8 cellular contexts compared by ENCODE assay signal in genomic region chr1:21622466-21623315, GRCh38. TPM values are rescaled to one million over a fixed set of nuclear protein-coding genes. Genes with fewer than 3 reads are reported as not detected.
DNase-seq lines count a peak whose midpoint lies in the region; ATAC-seq and TF ChIP-seq lines count a peak whose summit lies in the region.

No MANE protein-coding gene starts in this region.

- H3K4me1 ChIP-seq in cardiac muscle cell (ENCODE audit: low read depth) (peaks cover 10% of the 10 kb centered on the region), gastroesophageal sphincter (peaks cover 0 to 8% (median 0%) of the 10 kb centered on the region in 3 donors), smooth muscle cell (ENCODE audit: low read depth) (peaks cover 4% of the 10 kb centered on the region)

- no peaks in the 10 kb centered on the region for H4K20me1 ChIP-seq in smooth muscle cell (ENCODE audit: low read depth)

- H3K4me2 ChIP-seq in smooth muscle cell: peak overlapping the region; percentile 91

- TF ChIP-seq EP300 in gastroesophageal sphincter (IDR thresholded peaks at IDR 0.05): no peak

- no peaks in the 10 kb centered on the region for H3K79me2 ChIP-seq in smooth muscle cell (ENCODE audit: low read depth)

- H3K27me3 ChIP-seq in cardiac muscle cell: no peaks in the 10 kb centered on the region
- H3K27me3 ChIP-seq in gastroesophageal sphincter: peaks cover 38% of the 10 kb centered on the region
- no peaks in the 10 kb centered on the region for H3K27me3 ChIP-seq in smooth muscle cell (ENCODE audit: low read depth)

- no peak overlapping the region for H3K27ac ChIP-seq in cardiac muscle cell
- H3K27ac ChIP-seq in gastroesophageal sphincter: no peak overlapping the region
- no peak overlapping the region for H3K27ac ChIP-seq in smooth muscle cell (ENCODE audit: low read depth)

- ATAC-seq in Right ventricle myocardium inferior: no peak
- peak; percentile 45 for ATAC-seq in gastroesophageal sphincter
- no peak for ATAC-seq in GM21619 (IDR thresholded peaks at IDR 0.05; ENCODE audit: unreplicated experiment)
- ATAC-seq in HG02642 (IDR thresholded peaks at IDR 0.05; ENCODE audit: poor library complexity, unreplicated experiment): no peak

- intact Hi-C loops in Right ventricle myocardium inferior (cut with DNase I): no loop called here

- peak; percentile 20 to 86 for DNase-seq in cardiac muscle cell (ENCODE audit: low read depth in 1 of 2, low spot score in 1 of 2)
- DNase-seq in Right ventricle myocardium inferior (ENCODE audit: missing footprints): no peak
- DNase-seq in activated T-cell treated with anti-CD3 and anti-CD28 coated beads for 24 hours (ENCODE audit: low read depth): peak; percentile 42
- DNase-seq in smooth muscle cell (lab: John Stamatoyannopoulos, UW; ENCODE audit: unreplicated experiment): no peak
- no peak for DNase-seq in NCI-H446 treated with DMSO at 0.1 percent for 48 hours (lab: John Stamatoyannopoulos, UW)

- no peak for TF ChIP-seq CTCF in cardiac muscle cell (IDR thresholded peaks at IDR 0.05; ENCODE audit: low read depth, low read length)
- TF ChIP-seq CTCF in gastroesophageal sphincter (IDR thresholded peaks at IDR 0.05): no peak
- TF ChIP-seq CTCF in smooth muscle cell (IDR thresholded peaks at IDR 0.05; ENCODE audit: borderline replicate concordance, insufficient read depth, poor library complexity, severe bottlenecking): no peak

- peak overlapping the region; percentile 72 for H2AFZ ChIP-seq in smooth muscle cell (ENCODE audit: low read depth)

- peaks cover 4% of the 10 kb centered on the region for H3F3A ChIP-seq in smooth muscle cell (ENCODE audit: low read depth)

- WGBS in gastroesophageal sphincter (ENCODE audit: low coverage in 1 of 2), 2 donors: 29% methylated on average over 2 of the region's 62 CpGs; no CpG with 5 or more reads in 1 of the 2 donors
- WGBS in smooth muscle cell (ENCODE audit: low lambda C conversion rate): 34% methylated on average over 18 of the region's 62 CpGs

- H3K4me3 ChIP-seq in cardiac muscle cell (peak overlapping the region; percentile 26), gastroesophageal sphincter (peak overlapping the region in 1 of 2 donors; percentile 38), smooth muscle cell (peak overlapping the region; percentile 50)

- no peaks in the 10 kb centered on the region for H3K9me3 ChIP-seq in cardiac muscle cell (ENCODE audit: low read depth)
- H3K9me3 ChIP-seq in gastroesophageal sphincter: no peaks in the 10 kb centered on the region
- no peaks in the 10 kb centered on the region for H3K9me3 ChIP-seq in smooth muscle cell (replicated peaks; ENCODE audit: low read depth)

- no peak for TF ChIP-seq POLR2A in gastroesophageal sphincter (IDR thresholded peaks at IDR 0.05)

- H3K36me3 ChIP-seq in cardiac muscle cell (no peaks in the 10 kb centered on the region), gastroesophageal sphincter (no peaks in the 10 kb centered on the region), smooth muscle cell (ENCODE audit: low read depth) (no peaks in the 10 kb centered on the region)

- H3K9ac ChIP-seq in smooth muscle cell (ENCODE audit: low read depth): no peak overlapping the region

RNA-seq across cellular contexts. Expression of gene RAP1GAP, which starts 46.5 kb away (rescaled TPM):
- total RNA-seq in cardiac muscle cell (4.1 and 7.4 TPM in 2 replicates), Right ventricle myocardium inferior (4.5 TPM), gastroesophageal sphincter (1 to 10 TPM in 1 of 4 donors, under 1 TPM in 1, not detected in 2; 0.12 to 2.3 TPM), smooth muscle cell (0.99 and 3.0 TPM in 2 replicates)
- polyA plus RNA-seq in cardiac muscle cell (5.8 and 9.8 TPM in 2 replicates), smooth muscle cell (3.9 and 4.1 TPM in 2 replicates)

Comparison
In these comparisons a context has a peak if more than half of its experiments do, and no peak if none do; other contexts are left out.
1. DNase-seq: peak in cardiac muscle cell (2 of 2) and activated T-cell treated with anti-CD3 and anti-CD28 coated beads for 24 hours (single experiment); none in Right ventricle myocardium inferior (single experiment), smooth muscle cell (single experiment) and NCI-H446 treated with DMSO at 0.1 percent for 48 hours (single experiment).